12 cellular contexts compared by ENCODE assay signal in the genomic region with DNA sequence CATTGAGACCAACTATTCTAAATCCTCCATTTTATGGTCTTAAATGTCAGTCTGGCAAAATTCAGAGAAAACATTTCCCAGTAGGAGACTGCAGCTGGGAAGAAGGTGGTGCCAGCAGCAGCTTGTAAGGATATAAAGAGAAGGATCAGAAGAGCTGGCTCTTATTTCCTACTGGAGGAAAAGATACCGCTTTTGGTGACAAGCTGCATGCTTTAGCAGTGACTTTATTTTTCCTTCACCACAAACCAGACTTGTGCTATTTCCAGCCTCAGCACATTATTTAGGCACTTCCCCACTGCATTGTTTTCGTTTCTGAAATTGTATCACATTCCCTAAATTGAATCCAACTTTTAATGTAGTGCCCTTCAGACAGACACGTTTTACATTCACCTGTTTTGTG. TPM values are rescaled to one million over a fixed set of nuclear protein-coding genes. Genes with fewer than 3 reads are reported as not detected.
DNase-seq lines count a peak whose midpoint lies in the region; ATAC-seq and TF ChIP-seq lines count a peak whose summit lies in the region.
"Had no signal": no experiment of that assay in that cellular context is flagged by ENCODE, and none has a peak within 500 bp of the region (broad histone marks: within the 10 kb centered on the region; RNA-seq: fewer than 3 reads in every experiment).

No MANE protein-coding gene starts in this region.

- CTCF ChIA-PET in HCT116 (lab: Charles Lee): no interaction called here
- CTCF ChIA-PET in GM10248 (lab: Yijun Ruan, JAX): interaction anchor here (0.9 to 8.0 kb wide), 4 partner anchors 9 to 31 kb away, joined by 3 to 46 read pairs (median 14); no protein-coding TSS in a partner anchor

- 7% methylated on average over 3 of the region's 3 CpGs for WGBS in right cardiac atrium

- H3K4me3 ChIP-seq in HCT116 (replicated peaks in 1 of 2; ENCODE audit: low read depth in 1 of 2, low read length in 2 of 2): no peak overlapping the region
- H3K4me3 ChIP-seq in right cardiac atrium (ENCODE audit: low read length): no peak overlapping the region

- peaks cover 87% of the 10 kb centered on the region for H3K4me1 Mint-ChIP-seq in activated naive CD8-positive, alpha-beta T cell treated with anti-CD3 and anti-CD28 coated beads, Interleukin-2, amount 50 U/mL, for 24 hours

- DNase-seq in A172 (ENCODE audit: low spot score) (peak; percentile 93), HCT116 (ENCODE audit: low read depth, low spot score) (peak; percentile 19), right cardiac atrium (no peak), GM10248 (ENCODE audit: extremely low spot score) (no peak), NCI-H1694 (lab: John Stamatoyannopoulos, UW) (no peak), cerebellar nuclear complex (lab: John Stamatoyannopoulos, UW) (no peak)
- no peak for DNase-seq in activated naive CD8-positive, alpha-beta T cell treated with anti-CD3 and anti-CD28 coated beads, Interleukin-2, amount 50 U/mL, for 24 hours
- DNase-seq: H7, NCI-H526, nephron progenitor cell had no signal

- peak overlapping the region; percentile 10; the same call in 1 of the 2 replicates for H3K27ac ChIP-seq in HCT116 (ENCODE audit: low read depth, low read length)
- no peak overlapping the region for H3K27ac ChIP-seq in right cardiac atrium (ENCODE audit: low read length)

- H3K27ac Mint-ChIP-seq in activated naive CD8-positive, alpha-beta T cell treated with anti-CD3 and anti-CD28 coated beads, Interleukin-2, amount 50 U/mL, for 24 hours: peak overlapping the region; percentile 50
- H3K27ac Mint-ChIP-seq: nephron progenitor cell had no signal

- H3K36me3 Mint-ChIP-seq in activated naive CD8-positive, alpha-beta T cell treated with anti-CD3 and anti-CD28 coated beads, Interleukin-2, amount 50 U/mL, for 24 hours (ENCODE audit: low read depth): peaks cover 7% of the 10 kb centered on the region

- H3K79me2 ChIP-seq in HCT116 (ENCODE audit: insufficient read depth, low read length): peaks cover 89% of the 10 kb centered on the region

- H3K27me3 ChIP-seq in HCT116 (ENCODE audit: insufficient read depth, low read length) (no peaks in the 10 kb centered on the region), right cardiac atrium (ENCODE audit: control insufficient read depth, insufficient read depth) (no peaks in the 10 kb centered on the region)

- ATAC-seq in HCT116 (peak; percentile 59; the same call in 1 of the 2 replicates), right cardiac atrium (peak; percentile 57 to 79), GM18517 (IDR thresholded peaks at IDR 0.05; ENCODE audit: unreplicated experiment) (no peak)
- peak; percentile 38 for ATAC-seq in activated naive CD8-positive, alpha-beta T cell treated with anti-CD3 and anti-CD28 coated beads, Interleukin-2, amount 50 U/mL, for 24 hours
- ATAC-seq: stimulated activated effector memory CD8-positive, alpha-beta T cell treated with anti-CD3 and anti-CD28 coated beads, Interleukin-12 subunit alpha, Interleukin-12 subunit beta, amount 100 ng/mL, for 72 hours had no signal

- H3K9ac ChIP-seq in HCT116 (ENCODE audit: low read length): no peak overlapping the region

- H4K20me1 ChIP-seq in HCT116 (ENCODE audit: insufficient read depth): peaks cover 12% of the 10 kb centered on the region; the same call in 1 of the 2 replicates

- RAD21 ChIA-PET in HCT116 (lab: Charles Lee; ENCODE audit: low non-redundant PET in 1 of 2, low total read pairs in 2 of 2, uncharacterized antibody in 2 of 2, unreplicated experiment in 2 of 2): no interaction called here

- no peaks in the 10 kb centered on the region for H3K27me3 Mint-ChIP-seq in activated naive CD8-positive, alpha-beta T cell treated with anti-CD3 and anti-CD28 coated beads, Interleukin-2, amount 50 U/mL, for 24 hours

- H3K4me1 ChIP-seq in HCT116 (ENCODE audit: control insufficient read depth in 1 of 2, insufficient read depth in 2 of 2, low read length in 2 of 2) (peaks cover 27 to 72% of the 10 kb centered on the region in 2 experiments), right cardiac atrium (ENCODE audit: control insufficient read depth, insufficient read depth, low read length) (peaks cover 12% of the 10 kb centered on the region)

- POLR2A ChIA-PET in HCT116 (lab: Charles Lee) (no interaction called here), GM10248 (lab: Yijun Ruan, JAX) (no interaction called here)

- H3K4me2 ChIP-seq in HCT116 (ENCODE audit: low read length): peak overlapping the region; percentile 48

- H2AFZ ChIP-seq in HCT116 (ENCODE audit: low read depth, low read length, poor library complexity, severe bottlenecking): no peak overlapping the region

- no peak overlapping the region for H3K4me3 Mint-ChIP-seq in activated naive CD8-positive, alpha-beta T cell treated with anti-CD3 and anti-CD28 coated beads, Interleukin-2, amount 50 U/mL, for 24 hours
- H3K4me3 Mint-ChIP-seq: nephron progenitor cell; stimulated activated effector memory CD8-positive, alpha-beta T cell treated with anti-CD3 and anti-CD28 coated beads, Interleukin-12 subunit alpha, Interleukin-12 subunit beta, amount 100 ng/mL, for 72 hours had no signal

- no peaks in the 10 kb centered on the region for H3K9me3 Mint-ChIP-seq in activated naive CD8-positive, alpha-beta T cell treated with anti-CD3 and anti-CD28 coated beads, Interleukin-2, amount 50 U/mL, for 24 hours
- H3K9me3 Mint-ChIP-seq: nephron progenitor cell; stimulated activated effector memory CD8-positive, alpha-beta T cell treated with anti-CD3 and anti-CD28 coated beads, Interleukin-12 subunit alpha, Interleukin-12 subunit beta, amount 100 ng/mL, for 72 hours had no signal

- no peaks in the 10 kb centered on the region for H3K9me2 ChIP-seq in HCT116 (ENCODE audit: insufficient read depth)

- H3K9me3 ChIP-seq in HCT116 (ENCODE audit: control insufficient read depth in 1 of 2, insufficient read depth in 1 of 2, low read depth in 1 of 2, low read length in 2 of 2) (no peaks in the 10 kb centered on the region), right cardiac atrium (ENCODE audit: control insufficient read depth, low read length) (no peaks in the 10 kb centered on the region)

- TF ChIP-seq CTCF in HCT116 (IDR thresholded peaks at IDR 0.05 in 2 of 3, conservative IDR thresholded peaks at IDR 0.05 in 1 of 3; ENCODE audit: borderline replicate concordance in 1 of 3, insufficient read depth in 1 of 3, low read depth in 2 of 3, low read length in 2 of 3) (no peak), GM10248 (IDR thresholded peaks at IDR 0.05; ENCODE audit: control extremely low read depth, extremely low read depth, low read depth, missing control alignments) (no peak)

- no peak for TF ChIP-seq POLR2A in HCT116 (IDR thresholded peaks at IDR 0.05; ENCODE audit: borderline replicate concordance, extremely low read depth, insufficient read depth, insufficient read length)

- no peaks in the 10 kb centered on the region for H3K36me3 ChIP-seq in HCT116 (ENCODE audit: control insufficient read depth in 1 of 2, insufficient read depth in 2 of 2, low read length in 2 of 2)

- intact Hi-C loops in HCT116 (cut with micrococcal nuclease) (no loop called here), right cardiac atrium (cut with DNase I) (no loop called here)

- no TSS peak for BruUV-seq in HCT116 (replicated peaks; lab: Mats Ljungman, UMichigan)

- TF ChIP-seq RAD21 in HCT116 (IDR thresholded peaks at IDR 0.05; ENCODE audit: low read depth): no peak

TF ChIP-seq in HCT116, 20 proteins besides CTCF, POLR2A, EP300 and RAD21:
- TF ChIP-seq ELF1 (IDR thresholded peaks at IDR 0.05; ENCODE audit: borderline replicate concordance, low read depth): no peak
- TF ChIP-seq, protein P1, sequence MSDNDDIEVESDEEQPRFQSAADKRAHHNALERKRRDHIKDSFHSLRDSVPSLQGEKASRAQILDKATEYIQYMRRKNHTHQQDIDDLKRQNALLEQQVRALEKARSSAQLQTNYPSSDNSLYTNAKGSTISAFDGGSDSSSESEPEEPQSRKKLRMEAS (IDR thresholded peaks at IDR 0.05): peak; percentile 26; the same call in 1 of the 2 replicates
- peak; percentile 47; the same call in 1 of the 2 replicates for TF ChIP-seq SRF (IDR thresholded peaks at IDR 0.05; ENCODE audit: low read depth)
- no peak for TF ChIP-seq EZH2 (IDR thresholded peaks at IDR 0.05)
- peak; percentile 34; the same call in 1 of the 2 replicates for TF ChIP-seq SP1 (IDR thresholded peaks at IDR 0.05; ENCODE audit: low read depth)
- peak; percentile 39; the same call in 1 of the 2 replicates for TF ChIP-seq FOSL1 (IDR thresholded peaks at IDR 0.05; ENCODE audit: low read depth)
- TF ChIP-seq JUND (IDR thresholded peaks at IDR 0.05): peak; percentile 50
TF ChIP-seq in HCT116: peak in this region for 5.

RNA-seq across cellular contexts. Expression of a gene that starts 28.4 kb away (rescaled TPM):
- total RNA-seq in A172 (2014; rRNA removed; shearing (Covaris generic)): 104 and 110 TPM in 2 replicates
- total RNA-seq in HCT116 (2021; ENCODE audit: unreplicated experiment) (60.9 TPM), right cardiac atrium (100 to 1,000 TPM; 119 to 131 (median 124) TPM)
- polyA plus RNA-seq in HCT116 (2012): 37.7 and 46.6 TPM in 2 replicates
- polyA plus RNA-seq in right cardiac atrium: 78.4 TPM

Comparison
In these comparisons a context has a peak if more than half of its experiments do, and no peak if none do; other contexts are left out.
1. DNase-seq: peak in A172 (single experiment) and HCT116 (single experiment); none in activated naive CD8-positive, alpha-beta T cell treated with anti-CD3 and anti-CD28 coated beads, Interleukin-2, amount 50 U/mL, for 24 hours (single experiment), right cardiac atrium (0 of 3), GM10248 (single experiment), NCI-H1694 (single experiment) and cerebellar nuclear complex (0 of 2).